In genomic region chr1:87728169-87728568, GRCh38 we compare ENCODE assay signal across 20 cellular contexts.
"Had no signal": no experiment of that assay in that cellular context is flagged by ENCODE, and none has a peak within 500 bp of the region (broad histone marks: within the 10 kb centered on the region; RNA-seq: fewer than 3 reads in every experiment).

No MANE protein-coding gene starts in this region.

- H3K4me1 ChIP-seq: SJCRH30 had no signal

- H3K4me3 ChIP-seq: SJCRH30 had no signal

- H3K27me3 ChIP-seq: SJCRH30 had no signal

- H3K9me3 ChIP-seq: SJCRH30 had no signal

- H3K36me3 ChIP-seq: SJCRH30 had no signal

- ATAC-seq: HepG2, Panc1, Right ventricle myocardium inferior, SK-N-SH treated with all-trans-retinoic acid at 6 μM for 48 hours had no signal

- DNase-seq: IMR-90, Karpas-422, KG1, MM.1S, NCI-H1092 treated with DMSO at 0.1 percent for 48 hours, NCI-H1436, NCI-H187 treated with DMSO at 0.1 percent for 48 hours, NCI-H2029 treated with DMSO at 0.1 percent for 48 hours, NCI-H226, NCI-H446, NCI-H510A, NCI-H524 treated with DMSO at 0.1 percent for 48 hours, NCI-H774, SHP77 treated with DMSO at 0.1 percent for 48 hours, SJCRH30 had no signal

- H3K27ac ChIP-seq: RWPE1, SJCRH30 had no signal
